ENCODE assay signal across 9 cellular contexts in the genomic region with DNA sequence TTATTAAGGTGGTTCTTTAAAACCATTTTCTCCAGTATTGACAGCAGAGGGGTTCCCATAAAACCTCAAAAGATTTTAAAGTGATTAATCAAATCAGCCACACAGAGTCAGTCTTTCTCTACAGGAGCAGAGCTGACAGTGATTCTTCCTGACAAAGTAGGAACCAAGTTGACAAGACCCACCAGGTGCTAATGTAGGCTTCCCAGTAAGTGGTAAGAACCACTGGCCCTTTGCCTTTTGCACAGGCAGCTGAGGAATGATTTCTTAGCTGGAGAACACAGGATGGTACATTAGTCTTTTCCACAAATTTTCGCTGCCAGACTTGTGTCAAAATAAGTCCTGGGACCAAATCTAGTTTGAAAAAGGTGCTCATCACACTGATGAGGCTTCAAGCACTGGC.
DNase-seq lines count a peak whose midpoint lies in the region; TF ChIP-seq lines count a peak whose summit lies in the region.
"Had no signal": no experiment of that assay in that cellular context is flagged by ENCODE, and none has a peak within 500 bp of the region (broad histone marks: within the 10 kb centered on the region; RNA-seq: fewer than 3 reads in every experiment).

No MANE protein-coding gene starts in this region.

- H3K9ac ChIP-seq in adipocyte (ENCODE audit: low read length) = peak overlapping the region; percentile 39

- peaks cover 47% of the 10 kb centered on the region for H3K4me1 ChIP-seq in adipocyte (ENCODE audit: control insufficient read depth, insufficient read depth, low read length)
- H3K4me1 ChIP-seq in stomach = peaks cover 40 to 74% (median 64%) of the 10 kb centered on the region in 4 donors

- peak; percentile 2 for TF ChIP-seq CTCF in GM10266 (IDR thresholded peaks at IDR 0.05; ENCODE audit: control insufficient read depth, insufficient read depth, low read depth, missing control alignments)
- no peak for TF ChIP-seq CTCF in stomach (IDR thresholded peaks at IDR 0.05)
- no peak for TF ChIP-seq CTCF in osteocyte (IDR thresholded peaks at IDR 0.05)

- DNase-seq in GM10266 (ENCODE audit: extremely low spot score) (no peak), adipocyte (ENCODE audit: low read depth) (no peak), immature natural killer cell (no peak), stomach (no peak), NCI-H226 (no peak), cerebellum (ENCODE audit: low spot score) (no peak), osteocyte (ENCODE audit: extremely low spot score, unreplicated experiment) (no peak)
- DNase-seq in activated CD8-positive, alpha-beta memory T cell treated with anti-CD3 and anti-CD28 coated beads, Interleukin-2, amount 50 U/mL, for 48 hours = no peak
- DNase-seq: NCI-H2081 had no signal

- H3K9me3 Mint-ChIP-seq in immature natural killer cell (no peaks in the 10 kb centered on the region), osteocyte (ENCODE audit: unreplicated experiment) (no peaks in the 10 kb centered on the region)

- intact Hi-C loops in stomach (cut with DNase I; ENCODE audit: low total_unique reads) = no loop called here

- TF ChIP-seq POLR2A in stomach (IDR thresholded peaks at IDR 0.05) = no peak

- H3K36me3 Mint-ChIP-seq in immature natural killer cell (peaks cover 0 to 7% (median 4%) of the 10 kb centered on the region in 3 donors), osteocyte (ENCODE audit: unreplicated experiment) (peaks cover 2% of the 10 kb centered on the region)

- 65 to 100% (median 96%) methylated on average over 1 of the region's 1 CpG for WGBS in stomach, 5 donors

- H3K36me3 ChIP-seq in adipocyte (ENCODE audit: control insufficient read depth, insufficient read depth, low read length, severe bottlenecking) (no peaks in the 10 kb centered on the region), stomach (no peaks in the 10 kb centered on the region)

- peak overlapping the region; percentile 70 to 90 (median 84) for H3K27ac ChIP-seq in stomach

- H3K27ac Mint-ChIP-seq in immature natural killer cell (peak overlapping the region; percentile 39 to 73 (median 62)), osteocyte (ENCODE audit: unreplicated experiment) (no peak overlapping the region)

- H3K27me3 ChIP-seq in adipocyte (replicated peaks; ENCODE audit: control insufficient read depth, insufficient read depth, low read length) (no peaks in the 10 kb centered on the region), stomach (no peaks in the 10 kb centered on the region)

- no peak for TF ChIP-seq EP300 in stomach (IDR thresholded peaks at IDR 0.05)

- H3K4me3 ChIP-seq in adipocyte (ENCODE audit: low read length) (no peak overlapping the region), stomach (no peak overlapping the region)

- H3K27me3 Mint-ChIP-seq in immature natural killer cell (ENCODE audit: low read depth in 3 of 3) (no peaks in the 10 kb centered on the region), osteocyte (ENCODE audit: unreplicated experiment) (no peaks in the 10 kb centered on the region)

- no peaks in the 10 kb centered on the region for H3K9me3 ChIP-seq in adipocyte (ENCODE audit: control insufficient read depth, low read length)
- no peaks in the 10 kb centered on the region for H3K9me3 ChIP-seq in stomach

- peaks cover 60 to 86% of the 10 kb centered on the region in 2 donors for H3K4me1 Mint-ChIP-seq in immature natural killer cell
- H3K4me1 Mint-ChIP-seq in osteocyte (ENCODE audit: unreplicated experiment) = peaks cover 21% of the 10 kb centered on the region

- H3K4me3 Mint-ChIP-seq in immature natural killer cell (no peak overlapping the region), osteocyte (ENCODE audit: unreplicated experiment) (no peak overlapping the region)
